18 cellular contexts compared by ENCODE assay signal in the genomic region with DNA sequence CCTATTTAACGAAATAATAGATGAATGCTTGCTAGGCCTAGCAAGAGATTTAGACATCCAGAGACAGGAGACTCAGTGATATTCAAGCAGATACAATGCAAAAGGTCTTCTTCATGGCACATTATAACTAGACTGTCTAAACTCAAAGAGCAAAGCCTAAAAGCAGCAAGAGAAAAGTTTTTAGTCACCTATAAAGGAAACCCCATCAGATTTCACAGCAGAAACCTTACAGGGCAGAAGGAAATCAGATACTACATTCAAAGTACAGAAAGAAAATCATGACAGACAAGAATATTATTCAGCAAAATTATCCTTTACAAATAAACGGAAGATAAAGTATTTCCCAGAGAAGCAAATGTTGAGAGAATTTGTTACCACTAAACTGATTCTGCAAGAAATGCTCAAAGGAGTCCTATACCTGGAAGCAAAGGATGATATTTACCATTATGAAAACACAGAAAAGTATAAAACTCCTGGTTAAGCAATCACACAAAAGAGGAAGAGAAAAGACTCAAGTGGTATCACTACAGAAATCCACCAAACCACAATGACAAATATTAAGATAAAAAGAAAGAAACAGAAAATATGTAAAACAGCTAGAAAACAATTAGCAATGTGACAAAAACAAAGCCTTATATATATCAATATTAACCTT.
DNase-seq lines count a peak whose midpoint lies in the region; ATAC-seq lines count a peak whose summit lies in the region.
"Had no signal": no experiment of that assay in that cellular context is flagged by ENCODE, and none has a peak within 500 bp of the region (broad histone marks: within the 10 kb centered on the region; RNA-seq: fewer than 3 reads in every experiment).

No MANE protein-coding gene starts in this region.

- POLR2A ChIA-PET in activated CD8-positive, alpha-beta T cell treated with anti-CD3 and anti-CD28 coated beads, Interleukin-2, amount 10 ng/mL, durations not matched to agents 7 days and 5 days (lab: Charles Lee): no interaction called here

- no peaks in the 10 kb centered on the region for H3K36me3 Mint-ChIP-seq in activated CD8-positive, alpha-beta T cell treated with anti-CD3 and anti-CD28 coated beads, Interleukin-2, amount 10 ng/mL, durations not matched to agents 7 days and 5 days (ENCODE audit: low read depth)
- H3K36me3 Mint-ChIP-seq: CD8-positive, alpha-beta memory T cell had no signal

- no peaks in the 10 kb centered on the region for H3K4me1 Mint-ChIP-seq in activated CD8-positive, alpha-beta T cell treated with anti-CD3 and anti-CD28 coated beads, Interleukin-2, amount 10 ng/mL, durations not matched to agents 7 days and 5 days (ENCODE audit: low read depth)
- H3K4me1 Mint-ChIP-seq: activated B cell treated with CpG ODN at 0.5 μM for 24 hours; activated naive CD8-positive, alpha-beta T cell treated with anti-CD3 and anti-CD28 coated beads, Interleukin-2, amount 50 U/mL, for 24 hours; CD8-positive, alpha-beta memory T cell; central memory CD8-positive, alpha-beta T cell had no signal

- H3K27me3 Mint-ChIP-seq in activated CD8-positive, alpha-beta T cell treated with anti-CD3 and anti-CD28 coated beads, Interleukin-2, amount 10 ng/mL, durations not matched to agents 7 days and 5 days (ENCODE audit: low read depth): no peaks in the 10 kb centered on the region
- H3K27me3 Mint-ChIP-seq: activated B cell treated with CpG ODN at 0.5 μM for 24 hours; activated naive CD8-positive, alpha-beta T cell treated with anti-CD3 and anti-CD28 coated beads, Interleukin-2, amount 50 U/mL, for 24 hours; CD8-positive, alpha-beta memory T cell; central memory CD8-positive, alpha-beta T cell had no signal

- CTCF ChIA-PET in activated CD8-positive, alpha-beta T cell treated with anti-CD3 and anti-CD28 coated beads, Interleukin-2, amount 10 ng/mL, durations not matched to agents 7 days and 5 days (lab: Charles Lee): no interaction called here

- ATAC-seq in HG02678 (IDR thresholded peaks at IDR 0.05; ENCODE audit: unreplicated experiment) (peak; percentile 56), HG03378 (IDR thresholded peaks at IDR 0.05; ENCODE audit: unreplicated experiment) (peak; percentile 87)
- ATAC-seq in activated CD8-positive, alpha-beta T cell treated with anti-CD3 and anti-CD28 coated beads, Interleukin-2, amount 10 ng/mL, durations not matched to agents 7 days and 5 days: no peak
- ATAC-seq: activated naive CD8-positive, alpha-beta T cell treated with anti-CD3 and anti-CD28 coated beads, Interleukin-2, amount 50 U/mL, for 24 hours; PC-3 had no signal

- no peak overlapping the region for H3K4me3 Mint-ChIP-seq in activated CD8-positive, alpha-beta T cell treated with anti-CD3 and anti-CD28 coated beads, Interleukin-2, amount 10 ng/mL, durations not matched to agents 7 days and 5 days
- H3K4me3 Mint-ChIP-seq: activated B cell treated with CpG ODN at 0.5 μM for 24 hours; activated naive CD8-positive, alpha-beta T cell treated with anti-CD3 and anti-CD28 coated beads, Interleukin-2, amount 50 U/mL, for 24 hours; CD8-positive, alpha-beta memory T cell; central memory CD8-positive, alpha-beta T cell had no signal

- DNase-seq in SKM-1 treated with dmso at 0.1 percent for 144 hours (lab: John Stamatoyannopoulos, UW; ENCODE audit: unreplicated experiment): peak; percentile 34
- DNase-seq in SKM-1 (lab: John Stamatoyannopoulos, UW; ENCODE audit: unreplicated experiment): no peak
- no peak for DNase-seq in NCI-H146 (lab: John Stamatoyannopoulos, UW)
- DNase-seq in activated CD8-positive, alpha-beta T cell treated with anti-CD3 and anti-CD28 coated beads, Interleukin-2, amount 10 ng/mL, durations not matched to agents 7 days and 5 days: no peak
- DNase-seq in HT-29 (ENCODE audit: low spot score): no peak
- DNase-seq in NCI-H187 treated with DMSO at 0.1 percent for 48 hours (lab: John Stamatoyannopoulos, UW): no peak
- DNase-seq: activated B cell treated with CpG ODN at 0.5 μM for 24 hours; activated naive CD8-positive, alpha-beta T cell treated with anti-CD3 and anti-CD28 coated beads, Interleukin-2, amount 50 U/mL, for 24 hours; CD8-positive, alpha-beta memory T cell; GF-D8; NCI-H1105 treated with DMSO at 0.1 percent for 48 hours; PC-3; stimulated activated CD4-positive, alpha-beta T cell treated with anti-CD3 and anti-CD28 coated beads, Interleukin-12 subunit alpha, Interleukin-12 subunit beta, amount 100 ng/mL, for 4 hours; substantia nigra; SW 1271 had no signal

- peaks cover 11% of the 10 kb centered on the region for H3K9me3 Mint-ChIP-seq in activated CD8-positive, alpha-beta T cell treated with anti-CD3 and anti-CD28 coated beads, Interleukin-2, amount 10 ng/mL, durations not matched to agents 7 days and 5 days (ENCODE audit: insufficient read depth)
- H3K9me3 Mint-ChIP-seq: central memory CD8-positive, alpha-beta T cell had no signal

- no peak overlapping the region for H3K27ac Mint-ChIP-seq in activated CD8-positive, alpha-beta T cell treated with anti-CD3 and anti-CD28 coated beads, Interleukin-2, amount 10 ng/mL, durations not matched to agents 7 days and 5 days
- H3K27ac Mint-ChIP-seq: activated B cell treated with CpG ODN at 0.5 μM for 24 hours; activated naive CD8-positive, alpha-beta T cell treated with anti-CD3 and anti-CD28 coated beads, Interleukin-2, amount 50 U/mL, for 24 hours; CD8-positive, alpha-beta memory T cell had no signal
